Comparison of ENCODE assay signal across 1 cellular context in the genomic region with DNA sequence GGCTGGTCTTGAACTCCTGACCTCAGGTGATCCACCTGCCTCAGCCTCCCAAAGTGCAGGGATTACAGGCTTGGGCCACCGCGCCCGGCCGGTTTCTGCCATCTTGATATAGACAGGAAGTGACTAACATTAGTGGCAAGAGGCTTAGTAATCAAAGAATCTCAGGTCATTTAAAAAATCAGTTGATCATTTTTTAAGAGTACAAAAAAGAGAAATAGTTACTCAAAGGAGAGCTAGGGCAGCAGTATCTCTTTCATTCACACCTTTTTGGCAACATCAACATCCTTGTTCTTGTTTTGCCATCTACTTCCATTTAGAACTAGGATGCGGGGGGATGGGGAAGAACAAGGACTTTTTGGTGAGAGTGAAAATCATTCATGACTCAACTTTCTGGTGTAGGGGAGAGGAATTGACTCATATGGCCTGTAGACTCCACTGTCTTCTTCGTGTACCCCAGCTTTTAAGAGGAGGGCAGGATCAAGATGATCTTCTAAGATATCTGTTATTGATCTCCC.
TF ChIP-seq lines count a peak whose summit lies in the region.

No MANE protein-coding gene starts in this region.

TF ChIP-seq in WTC11, 78 proteins besides CTCF, POLR2A, EP300 and RAD21 (continued from another document):
- TF ChIP-seq, protein P1, sequence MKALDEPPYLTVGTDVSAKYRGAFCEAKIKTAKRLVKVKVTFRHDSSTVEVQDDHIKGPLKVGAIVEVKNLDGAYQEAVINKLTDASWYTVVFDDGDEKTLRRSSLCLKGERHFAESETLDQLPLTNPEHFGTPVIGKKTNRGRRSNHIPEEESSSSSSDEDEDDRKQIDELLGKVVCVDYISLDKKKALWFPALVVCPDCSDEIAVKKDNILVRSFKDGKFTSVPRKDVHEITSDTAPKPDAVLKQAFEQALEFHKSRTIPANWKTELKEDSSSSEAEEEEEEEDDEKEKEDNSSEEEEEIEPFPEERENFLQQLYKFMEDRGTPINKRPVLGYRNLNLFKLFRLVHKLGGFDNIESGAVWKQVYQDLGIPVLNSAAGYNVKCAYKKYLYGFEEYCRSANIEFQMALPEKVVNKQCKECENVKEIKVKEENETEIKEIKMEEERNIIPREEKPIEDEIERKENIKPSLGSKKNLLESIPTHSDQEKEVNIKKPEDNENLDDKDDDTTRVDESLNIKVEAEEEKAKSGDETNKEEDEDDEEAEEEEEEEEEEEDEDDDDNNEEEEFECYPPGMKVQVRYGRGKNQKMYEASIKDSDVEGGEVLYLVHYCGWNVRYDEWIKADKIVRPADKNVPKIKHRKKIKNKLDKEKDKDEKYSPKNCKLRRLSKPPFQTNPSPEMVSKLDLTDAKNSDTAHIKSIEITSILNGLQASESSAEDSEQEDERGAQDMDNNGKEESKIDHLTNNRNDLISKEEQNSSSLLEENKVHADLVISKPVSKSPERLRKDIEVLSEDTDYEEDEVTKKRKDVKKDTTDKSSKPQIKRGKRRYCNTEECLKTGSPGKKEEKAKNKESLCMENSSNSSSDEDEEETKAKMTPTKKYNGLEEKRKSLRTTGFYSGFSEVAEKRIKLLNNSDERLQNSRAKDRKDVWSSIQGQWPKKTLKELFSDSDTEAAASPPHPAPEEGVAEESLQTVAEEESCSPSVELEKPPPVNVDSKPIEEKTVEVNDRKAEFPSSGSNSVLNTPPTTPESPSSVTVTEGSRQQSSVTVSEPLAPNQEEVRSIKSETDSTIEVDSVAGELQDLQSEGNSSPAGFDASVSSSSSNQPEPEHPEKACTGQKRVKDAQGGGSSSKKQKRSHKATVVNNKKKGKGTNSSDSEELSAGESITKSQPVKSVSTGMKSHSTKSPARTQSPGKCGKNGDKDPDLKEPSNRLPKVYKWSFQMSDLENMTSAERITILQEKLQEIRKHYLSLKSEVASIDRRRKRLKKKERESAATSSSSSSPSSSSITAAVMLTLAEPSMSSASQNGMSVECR (CRISPR knock-in tag; IDR thresholded peaks at IDR 0.05; ENCODE audit: borderline replicate concordance), result no peak
- TF ChIP-seq FOXK1 (CRISPR knock-in tag; IDR thresholded peaks at IDR 0.05), result no peak
- TF ChIP-seq PRRX2 (CRISPR knock-in tag; IDR thresholded peaks at IDR 0.05), result no peak
- TF ChIP-seq TP53 (CRISPR knock-in tag; IDR thresholded peaks at IDR 0.05), result no peak
- TF ChIP-seq SOX15 (CRISPR knock-in tag; IDR thresholded peaks at IDR 0.05), result no peak
- no peak for TF ChIP-seq ZNF416 (CRISPR knock-in tag; IDR thresholded peaks at IDR 0.05)
- TF ChIP-seq, protein P2, sequence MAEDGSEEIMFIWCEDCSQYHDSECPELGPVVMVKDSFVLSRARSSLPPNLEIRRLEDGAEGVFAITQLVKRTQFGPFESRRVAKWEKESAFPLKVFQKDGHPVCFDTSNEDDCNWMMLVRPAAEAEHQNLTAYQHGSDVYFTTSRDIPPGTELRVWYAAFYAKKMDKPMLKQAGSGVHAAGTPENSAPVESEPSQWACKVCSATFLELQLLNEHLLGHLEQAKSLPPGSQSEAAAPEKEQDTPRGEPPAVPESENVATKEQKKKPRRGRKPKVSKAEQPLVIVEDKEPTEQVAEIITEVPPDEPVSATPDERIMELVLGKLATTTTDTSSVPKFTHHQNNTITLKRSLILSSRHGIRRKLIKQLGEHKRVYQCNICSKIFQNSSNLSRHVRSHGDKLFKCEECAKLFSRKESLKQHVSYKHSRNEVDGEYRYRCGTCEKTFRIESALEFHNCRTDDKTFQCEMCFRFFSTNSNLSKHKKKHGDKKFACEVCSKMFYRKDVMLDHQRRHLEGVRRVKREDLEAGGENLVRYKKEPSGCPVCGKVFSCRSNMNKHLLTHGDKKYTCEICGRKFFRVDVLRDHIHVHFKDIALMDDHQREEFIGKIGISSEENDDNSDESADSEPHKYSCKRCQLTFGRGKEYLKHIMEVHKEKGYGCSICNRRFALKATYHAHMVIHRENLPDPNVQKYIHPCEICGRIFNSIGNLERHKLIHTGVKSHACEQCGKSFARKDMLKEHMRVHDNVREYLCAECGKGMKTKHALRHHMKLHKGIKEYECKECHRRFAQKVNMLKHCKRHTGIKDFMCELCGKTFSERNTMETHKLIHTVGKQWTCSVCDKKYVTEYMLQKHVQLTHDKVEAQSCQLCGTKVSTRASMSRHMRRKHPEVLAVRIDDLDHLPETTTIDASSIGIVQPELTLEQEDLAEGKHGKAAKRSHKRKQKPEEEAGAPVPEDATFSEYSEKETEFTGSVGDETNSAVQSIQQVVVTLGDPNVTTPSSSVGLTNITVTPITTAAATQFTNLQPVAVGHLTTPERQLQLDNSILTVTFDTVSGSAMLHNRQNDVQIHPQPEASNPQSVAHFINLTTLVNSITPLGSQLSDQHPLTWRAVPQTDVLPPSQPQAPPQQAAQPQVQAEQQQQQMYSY (CRISPR knock-in tag; IDR thresholded peaks at IDR 0.05), result no peak
- no peak for TF ChIP-seq NFATC4 (CRISPR knock-in tag; IDR thresholded peaks at IDR 0.05)
- no peak for TF ChIP-seq ZNF232 (CRISPR knock-in tag; IDR thresholded peaks at IDR 0.05)
- TF ChIP-seq ZNF317 (CRISPR knock-in tag; IDR thresholded peaks at IDR 0.05; ENCODE audit: borderline replicate concordance, low read depth), result no peak
- TF ChIP-seq GTF2I (CRISPR knock-in tag; conservative IDR thresholded peaks at IDR 0.05), result no peak
- no peak for TF ChIP-seq USF2 (CRISPR knock-in tag; IDR thresholded peaks at IDR 0.05)
- no peak for TF ChIP-seq MXD4 (CRISPR knock-in tag; IDR thresholded peaks at IDR 0.05; ENCODE audit: borderline replicate concordance)
